13 cellular contexts compared by ENCODE assay signal in genomic region chr5:138240690-138241385, GRCh38. TPM values are rescaled to one million over a fixed set of nuclear protein-coding genes. Genes with fewer than 3 reads are reported as not detected.
DNase-seq lines count a peak whose midpoint lies in the region; ATAC-seq, FAIRE-seq and TF ChIP-seq lines count a peak whose summit lies in the region.
"Had no signal": no experiment of that assay in that cellular context is flagged by ENCODE, and none has a peak within 500 bp of the region (broad histone marks: within the 10 kb centered on the region; RNA-seq: fewer than 3 reads in every experiment).

No MANE protein-coding gene starts in this region.

- H3K27ac Mint-ChIP-seq in activated CD8-positive, alpha-beta T cell treated with anti-CD3 and anti-CD28 coated beads, Interleukin-2, amount 10 ng/mL, durations not matched to agents 7 days and 5 days = no peak overlapping the region
- no peak overlapping the region for H3K27ac Mint-ChIP-seq in nephron progenitor cell
- H3K27ac Mint-ChIP-seq: effector memory CD8-positive, alpha-beta T cell had no signal

- no peak for FAIRE-seq in small intestine (lab: Jason Lieb, UNC)

- DNase-seq in GDM1 (lab: John Stamatoyannopoulos, UW) = peak; percentile 56
- DNase-seq in KBM-7 = peak; percentile 70
- peak; percentile 25 for DNase-seq in activated CD8-positive, alpha-beta T cell treated with anti-CD3 and anti-CD28 coated beads, Interleukin-2, amount 10 ng/mL, durations not matched to agents 7 days and 5 days
- no peak for DNase-seq in nephron progenitor cell
- DNase-seq in small intestine = no peak
- DNase-seq in NCI-H2081 treated with DMSO at 0.1 percent for 48 hours (lab: John Stamatoyannopoulos, UW) = no peak
- DNase-seq in DMS79 (lab: John Stamatoyannopoulos, UW) = no peak
- DNase-seq: effector memory CD8-positive, alpha-beta T cell; gastrocnemius medialis; MM.1S; NCI-H226 had no signal

- POLR2A ChIA-PET in activated CD8-positive, alpha-beta T cell treated with anti-CD3 and anti-CD28 coated beads, Interleukin-2, amount 10 ng/mL, durations not matched to agents 7 days and 5 days (lab: Charles Lee) = interaction anchor here (0.9 kb wide), 1 partner anchor 28 kb away, joined by 3 read pairs; the partner anchor contains the start of gene CDC23

- peaks cover 12% of the 10 kb centered on the region for H3K4me1 Mint-ChIP-seq in activated CD8-positive, alpha-beta T cell treated with anti-CD3 and anti-CD28 coated beads, Interleukin-2, amount 10 ng/mL, durations not matched to agents 7 days and 5 days (ENCODE audit: low read depth)
- H3K4me1 Mint-ChIP-seq in nephron progenitor cell = peaks cover 44% of the 10 kb centered on the region

- H3K4me3 ChIP-seq in small intestine (ENCODE audit: low read depth in 1 of 2, low read length in 2 of 2) = no peak overlapping the region

- peaks cover 0 to 17% of the 10 kb centered on the region in 2 donors for H3K27me3 ChIP-seq in small intestine (ENCODE audit: control insufficient read depth in 2 of 2, insufficient read depth in 2 of 2, low read length in 2 of 2)
- H3K27me3 ChIP-seq: gastrocnemius medialis, right atrium auricular region had no signal

- CTCF ChIA-PET in activated CD8-positive, alpha-beta T cell treated with anti-CD3 and anti-CD28 coated beads, Interleukin-2, amount 10 ng/mL, durations not matched to agents 7 days and 5 days (lab: Charles Lee) = interaction anchor here (0.6 kb wide), 1 partner anchor 28 kb away, joined by 3 read pairs; no protein-coding TSS in a partner anchor

- H3K36me3 Mint-ChIP-seq in activated CD8-positive, alpha-beta T cell treated with anti-CD3 and anti-CD28 coated beads, Interleukin-2, amount 10 ng/mL, durations not matched to agents 7 days and 5 days (ENCODE audit: low read depth) = no peaks in the 10 kb centered on the region
- no peaks in the 10 kb centered on the region for H3K36me3 Mint-ChIP-seq in nephron progenitor cell (ENCODE audit: low read depth)

- TF ChIP-seq CTCF in nephron progenitor cell (IDR thresholded peaks at IDR 0.05) = no peak

- H3K36me3 ChIP-seq in small intestine (ENCODE audit: control insufficient read depth in 2 of 2, insufficient read depth in 2 of 2, low read length in 2 of 2) = no peaks in the 10 kb centered on the region
- H3K36me3 ChIP-seq: gastrocnemius medialis, right atrium auricular region had no signal

- H3K27me3 Mint-ChIP-seq in activated CD8-positive, alpha-beta T cell treated with anti-CD3 and anti-CD28 coated beads, Interleukin-2, amount 10 ng/mL, durations not matched to agents 7 days and 5 days (ENCODE audit: low read depth) = peaks cover 49% of the 10 kb centered on the region
- H3K27me3 Mint-ChIP-seq in nephron progenitor cell (ENCODE audit: low read depth, poor library complexity) = peaks cover 65% of the 10 kb centered on the region

- H3K27ac ChIP-seq in small intestine (ENCODE audit: low read depth in 1 of 2, low read length in 1 of 2) = no peak overlapping the region
- H3K27ac ChIP-seq: right atrium auricular region had no signal

- no peak overlapping the region for H3K4me3 Mint-ChIP-seq in activated CD8-positive, alpha-beta T cell treated with anti-CD3 and anti-CD28 coated beads, Interleukin-2, amount 10 ng/mL, durations not matched to agents 7 days and 5 days
- peak overlapping the region; percentile 69 for H3K4me3 Mint-ChIP-seq in nephron progenitor cell

- no peaks in the 10 kb centered on the region for H3K4me1 ChIP-seq in small intestine (ENCODE audit: control insufficient read depth in 2 of 2, insufficient read depth in 1 of 2, low read depth in 1 of 2, low read length in 1 of 2)
- H3K4me1 ChIP-seq: gastrocnemius medialis had no signal

- WGBS in small intestine, 3 donors = 52 to 54% (median 53%) methylated on average over 3 of the region's 3 CpGs

- in situ Hi-C loops in KBM-7 (cut with MboI; ENCODE audit: low pct_unique_long_range_greater_than_20kb, low sequenced_read_pairs) = no loop called here

- H3K9me3 Mint-ChIP-seq in activated CD8-positive, alpha-beta T cell treated with anti-CD3 and anti-CD28 coated beads, Interleukin-2, amount 10 ng/mL, durations not matched to agents 7 days and 5 days (ENCODE audit: insufficient read depth) = no peaks in the 10 kb centered on the region
- peaks cover 15% of the 10 kb centered on the region for H3K9me3 Mint-ChIP-seq in nephron progenitor cell
- H3K9me3 Mint-ChIP-seq: effector memory CD8-positive, alpha-beta T cell had no signal

- no peaks in the 10 kb centered on the region for H3K9me3 ChIP-seq in small intestine (ENCODE audit: control insufficient read depth, low read depth)
- H3K9me3 ChIP-seq: gastrocnemius medialis, right atrium auricular region had no signal

- ATAC-seq in activated CD8-positive, alpha-beta T cell treated with anti-CD3 and anti-CD28 coated beads, Interleukin-2, amount 10 ng/mL, durations not matched to agents 7 days and 5 days = peak; percentile 67
- ATAC-seq: effector memory CD8-positive, alpha-beta T cell had no signal

RNA-seq across cellular contexts. Expression of gene CDC23, which starts 27.7 kb away (rescaled TPM):
- 10 to 100 TPM; 34.1 to 36.6 TPM for total RNA-seq in activated CD8-positive, alpha-beta T cell treated with anti-CD3 and anti-CD28 coated beads, Interleukin-2, amount 10 ng/mL, durations not matched to agents 7 days and 5 days
- polyA plus RNA-seq in small intestine = 10 to 100 TPM in 2 of 3 donors, 1 to 10 TPM in 1; 5.9 to 14.5 (median 10.3) TPM

RNA-seq across cellular contexts. Expression of gene GFRA3, which starts 33.6 kb away (rescaled TPM):
- total RNA-seq in activated CD8-positive, alpha-beta T cell treated with anti-CD3 and anti-CD28 coated beads, Interleukin-2, amount 10 ng/mL, durations not matched to agents 7 days and 5 days = under 1 TPM; 0.16 to 0.18 TPM
- polyA plus RNA-seq in small intestine = 1 to 10 TPM in 1 of 3 donors, under 1 TPM in 1, not detected in 1; 0.67 to 1.1 TPM
- total RNA-seq: T-helper 2 cell treated with Interferon-gamma antibody and Interleukin-4, amounts not matched to agents 100 ng/mL and 5 ng/mL, for 36 hours had no signal

Comparison
In these comparisons a context has a peak if more than half of its experiments do, and no peak if none do; other contexts are left out.
1. DNase-seq: peak in GDM1 (single experiment), KBM-7 (single experiment) and activated CD8-positive, alpha-beta T cell treated with anti-CD3 and anti-CD28 coated beads, Interleukin-2, amount 10 ng/mL, durations not matched to agents 7 days and 5 days (single experiment); none in nephron progenitor cell (single experiment), small intestine (single experiment), NCI-H2081 treated with DMSO at 0.1 percent for 48 hours (single experiment) and DMS79 (single experiment).